In the genomic region with DNA sequence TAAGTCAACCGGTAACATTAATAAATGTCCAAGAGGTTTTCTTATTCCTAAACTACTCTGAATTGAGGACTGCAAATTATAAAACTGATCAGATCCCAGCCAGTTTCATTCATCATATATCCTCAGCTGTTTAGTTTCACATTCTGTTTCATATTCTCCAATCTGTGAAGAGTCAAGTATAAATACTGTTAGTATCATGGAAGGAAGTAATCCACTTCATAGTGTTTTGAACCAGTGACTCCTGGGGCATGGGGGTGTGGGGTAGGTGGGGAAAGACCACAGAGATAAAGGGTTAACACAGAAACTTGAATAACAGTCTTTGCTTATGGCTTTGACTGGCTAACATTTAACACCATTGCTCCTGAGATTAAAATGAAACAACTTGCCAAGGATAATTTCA, we compare ENCODE assay signal across 12 cellular contexts.
A peak's percentile ranks its signal among the peaks of the same experiment; 100 is the strongest.
DNase-seq lines count a peak whose midpoint lies in the region; ATAC-seq and TF ChIP-seq lines count a peak whose summit lies in the region.
"Had no signal": no experiment of that assay in that cellular context is flagged by ENCODE, and none has a peak within 500 bp of the region (broad histone marks: within the 10 kb centered on the region; RNA-seq: fewer than 3 reads in every experiment).

No MANE protein-coding gene starts in this region.

- intact Hi-C loops in ascending aorta (cut with DNase I), result no loop called here

- H3K9me3 ChIP-seq in gastroesophageal sphincter (no peaks in the 10 kb centered on the region), ascending aorta (no peaks in the 10 kb centered on the region)
- H3K9me3 ChIP-seq: neutrophil had no signal

- H3K4me3 ChIP-seq in gastroesophageal sphincter (no peak overlapping the region), ascending aorta (no peak overlapping the region)

- no peak for ATAC-seq in gastroesophageal sphincter
- no peak for ATAC-seq in stimulated activated memory B cell treated with anti-CD40 and anti-IgM and Interleukin-4, amounts not matched to agents 10 μg/mL and 1 μg/mL and 100 μg/mL, for 72 hours
- ATAC-seq: WTC11 had no signal

- POLR2A ChIA-PET in activated CD4-positive, alpha-beta memory T cell treated with anti-CD3 and anti-CD28 coated beads, Interleukin-2, amount 10 ng/mL, durations not matched to agents 7 days and 5 days (lab: Charles Lee), result interaction anchor here (0.6 to 4.5 kb wide), 20 partner anchors 8 to 189 kb away, joined by 3 to 40 read pairs (median 9); a partner anchor contains a TSS

- H3K9me3 Mint-ChIP-seq in activated CD4-positive, alpha-beta memory T cell treated with anti-CD3 and anti-CD28 coated beads, Interleukin-2, amount 10 ng/mL, durations not matched to agents 7 days and 5 days, result no peaks in the 10 kb centered on the region
- no peaks in the 10 kb centered on the region for H3K9me3 Mint-ChIP-seq in stimulated activated memory B cell treated with anti-CD40 and anti-IgM and Interleukin-4, amounts not matched to agents 10 μg/mL and 1 μg/mL and 100 μg/mL, for 72 hours
- H3K9me3 Mint-ChIP-seq: WTC11 had no signal

- no peak overlapping the region for H3K4me3 Mint-ChIP-seq in activated CD4-positive, alpha-beta memory T cell treated with anti-CD3 and anti-CD28 coated beads, Interleukin-2, amount 10 ng/mL, durations not matched to agents 7 days and 5 days
- H3K4me3 Mint-ChIP-seq in stimulated activated memory B cell treated with anti-CD40 and anti-IgM and Interleukin-4, amounts not matched to agents 10 μg/mL and 1 μg/mL and 100 μg/mL, for 72 hours, result no peak overlapping the region
- H3K4me3 Mint-ChIP-seq: WTC11 had no signal

- TF ChIP-seq CTCF in gastroesophageal sphincter (IDR thresholded peaks at IDR 0.05) (no peak), ascending aorta (IDR thresholded peaks at IDR 0.05) (no peak)

- no peaks in the 10 kb centered on the region for H3K27me3 ChIP-seq in gastroesophageal sphincter
- H3K27me3 ChIP-seq in ascending aorta, result no peaks in the 10 kb centered on the region
- H3K27me3 ChIP-seq: neutrophil had no signal

- DNase-seq in activated T-cell treated with anti-CD3 and anti-CD28 coated beads for 48 hours (ENCODE audit: low read depth), result peak; percentile 38
- no peak for DNase-seq in activated T-cell treated with anti-CD3 and anti-CD28 coated beads for 4 hours
- no peak for DNase-seq in activated CD4-positive, alpha-beta memory T cell treated with anti-CD3 and anti-CD28 coated beads, Interleukin-2, amount 10 ng/mL, durations not matched to agents 7 days and 5 days
- DNase-seq in ascending aorta (ENCODE audit: low spot score in 2 of 2), result no peak
- DNase-seq in DMS 273 (lab: John Stamatoyannopoulos, UW; ENCODE audit: unreplicated experiment), result no peak
- no peak for DNase-seq in NCI-H446 (lab: John Stamatoyannopoulos, UW)
- DNase-seq: NCI-H2171 had no signal

- H3K4me1 ChIP-seq in gastroesophageal sphincter (peaks cover 0 to 63% (median 7%) of the 10 kb centered on the region in 3 donors), ascending aorta (peaks cover 0 to 5% of the 10 kb centered on the region in 2 donors)

- H3K27me3 Mint-ChIP-seq in activated CD4-positive, alpha-beta memory T cell treated with anti-CD3 and anti-CD28 coated beads, Interleukin-2, amount 10 ng/mL, durations not matched to agents 7 days and 5 days, result no peaks in the 10 kb centered on the region
- H3K27me3 Mint-ChIP-seq in stimulated activated memory B cell treated with anti-CD40 and anti-IgM and Interleukin-4, amounts not matched to agents 10 μg/mL and 1 μg/mL and 100 μg/mL, for 72 hours, result no peaks in the 10 kb centered on the region

- H3K27ac ChIP-seq in gastroesophageal sphincter (peak overlapping the region in 3 of 4 donors; percentile 29 to 57 (median 55)), ascending aorta (no peak overlapping the region)
- H3K27ac ChIP-seq: neutrophil, RWPE1 had no signal

- H3K36me3 ChIP-seq in gastroesophageal sphincter (no peaks in the 10 kb centered on the region), ascending aorta (no peaks in the 10 kb centered on the region)
- H3K36me3 ChIP-seq: neutrophil had no signal

- WGBS in gastroesophageal sphincter (ENCODE audit: low coverage in 1 of 2), 2 donors, result 67 to 86% methylated on average over 1 of the region's 1 CpG

- CTCF ChIA-PET in activated CD4-positive, alpha-beta memory T cell treated with anti-CD3 and anti-CD28 coated beads, Interleukin-2, amount 10 ng/mL, durations not matched to agents 7 days and 5 days (lab: Charles Lee), result interaction anchor here (0.7 to 1.6 kb wide), 9 partner anchors 8 to 189 kb away, joined by 3 to 8 read pairs (median 4); a partner anchor contains a TSS

- no peak for TF ChIP-seq POLR2A in gastroesophageal sphincter (IDR thresholded peaks at IDR 0.05)

- H3K4me1 Mint-ChIP-seq in activated CD4-positive, alpha-beta memory T cell treated with anti-CD3 and anti-CD28 coated beads, Interleukin-2, amount 10 ng/mL, durations not matched to agents 7 days and 5 days, result peaks cover 80% of the 10 kb centered on the region
- H3K4me1 Mint-ChIP-seq in stimulated activated memory B cell treated with anti-CD40 and anti-IgM and Interleukin-4, amounts not matched to agents 10 μg/mL and 1 μg/mL and 100 μg/mL, for 72 hours, result peaks cover 65% of the 10 kb centered on the region

- peaks cover 14% of the 10 kb centered on the region for H3K36me3 Mint-ChIP-seq in activated CD4-positive, alpha-beta memory T cell treated with anti-CD3 and anti-CD28 coated beads, Interleukin-2, amount 10 ng/mL, durations not matched to agents 7 days and 5 days (ENCODE audit: low read depth)
- H3K36me3 Mint-ChIP-seq in stimulated activated memory B cell treated with anti-CD40 and anti-IgM and Interleukin-4, amounts not matched to agents 10 μg/mL and 1 μg/mL and 100 μg/mL, for 72 hours, result peaks cover 33% of the 10 kb centered on the region
- H3K36me3 Mint-ChIP-seq: WTC11 had no signal

- peak overlapping the region; percentile 86 for H3K27ac Mint-ChIP-seq in activated CD4-positive, alpha-beta memory T cell treated with anti-CD3 and anti-CD28 coated beads, Interleukin-2, amount 10 ng/mL, durations not matched to agents 7 days and 5 days
- H3K27ac Mint-ChIP-seq in stimulated activated memory B cell treated with anti-CD40 and anti-IgM and Interleukin-4, amounts not matched to agents 10 μg/mL and 1 μg/mL and 100 μg/mL, for 72 hours, result peak overlapping the region; percentile 94
- H3K27ac Mint-ChIP-seq: WTC11 had no signal

- no peak for TF ChIP-seq EP300 in gastroesophageal sphincter (IDR thresholded peaks at IDR 0.05)

Comparison
In these comparisons a context has a peak if more than half of its experiments do, and no peak if none do; other contexts are left out.
1. H3K27ac ChIP-seq: peak in gastroesophageal sphincter (3 of 4); none in ascending aorta (0 of 2).